16 cellular contexts compared by ENCODE assay signal in the genomic region with DNA sequence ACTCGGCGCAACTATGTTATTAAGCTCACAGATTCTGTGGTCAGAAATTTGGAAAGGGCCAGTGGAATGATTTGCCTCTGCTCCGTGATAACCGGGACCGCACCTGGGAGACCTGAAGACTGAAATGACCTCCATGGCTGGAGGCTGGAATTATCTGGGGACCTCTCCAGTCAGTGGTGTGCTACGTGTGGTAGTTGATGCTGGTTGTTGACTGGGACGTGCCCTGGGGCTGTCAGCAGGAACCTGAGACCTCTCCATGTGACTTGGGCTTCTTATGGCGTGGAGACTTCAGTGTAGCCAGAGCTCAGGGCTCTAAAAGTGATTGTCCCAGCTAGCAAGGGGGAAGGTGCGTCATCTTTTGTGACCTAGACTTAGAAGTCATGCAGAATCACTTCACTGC. TPM values are rescaled to one million over a fixed set of nuclear protein-coding genes. Genes with fewer than 3 reads are reported as not detected.
A peak's percentile ranks its signal among the peaks of the same experiment; 100 is the strongest.
DNase-seq lines count a peak whose midpoint lies in the region; ATAC-seq, FAIRE-seq and TF ChIP-seq lines count a peak whose summit lies in the region.
"Had no signal": no experiment of that assay in that cellular context is flagged by ENCODE, and none has a peak within 500 bp of the region (broad histone marks: within the 10 kb centered on the region; RNA-seq: fewer than 3 reads in every experiment).

No MANE protein-coding gene starts in this region.

- in situ Hi-C loops in HepG2 (cut with HindIII; ENCODE audit: extremely low pct_ligation_motif_present, low pct_unique_long_range_greater_than_20kb) (no loop called here), SK-MEL-5 (cut with HindIII; ENCODE audit: low pct_unique_long_range_greater_than_20kb, low sequenced_read_pairs) (no loop called here)

- H3K36me3 ChIP-seq in HepG2 (replicated peaks in 1 of 2; ENCODE audit: control insufficient read depth in 1 of 2, insufficient read depth in 2 of 2, low read length in 2 of 2) = 0 out of 5 replicates have a peak, but pooled peaks cover 0 to under 1% of the 10 kb centered on the region in 2 experiments
- no peaks in the 10 kb centered on the region for H3K36me3 ChIP-seq in right lobe of liver
- no peaks in the 10 kb centered on the region for H3K36me3 ChIP-seq in prostate gland

- peaks cover 46% of the 10 kb centered on the region for H3K4me1 ChIP-seq in HepG2 (ENCODE audit: insufficient read depth, low read length)
- no peaks in the 10 kb centered on the region for H3K4me1 ChIP-seq in right lobe of liver
- no peaks in the 10 kb centered on the region for H3K4me1 ChIP-seq in prostate gland (replicated peaks)

- no peaks in the 10 kb centered on the region for H3K9me3 ChIP-seq in HepG2 (ENCODE audit: low read length)
- H3K9me3 ChIP-seq in right lobe of liver = no peaks in the 10 kb centered on the region
- no peaks in the 10 kb centered on the region for H3K9me3 ChIP-seq in prostate gland

- DNase-seq in HepG2 (ENCODE audit: low spot score) = no peak
- no peak for DNase-seq in right lobe of liver
- DNase-seq in SK-MEL-5 (ENCODE audit: low read depth, low spot score) = peak; percentile 16
- DNase-seq in neural crest cell (ENCODE audit: low read depth, low spot score) = no peak
- DNase-seq in dermis blood vessel endothelial cell = no peak
- no peak for DNase-seq in prostate gland (ENCODE audit: low spot score)
- DNase-seq in NK-92 treated with Interleukin-12 subunit alpha and Interleukin-12 subunit beta, amount 100 ng/mL, for 24 hours (lab: John Stamatoyannopoulos, UW) = no peak
- DNase-seq: ACHN; CD4-positive, alpha-beta memory T cell; DMS79; H7 had no signal

- no peak for TF ChIP-seq RAD21 in HepG2 (CRISPR knock-in tag; IDR thresholded peaks at IDR 0.05)

- no peak overlapping the region for H3K4me2 ChIP-seq in HepG2 (ENCODE audit: low read depth, low read length)
- H3K4me2 ChIP-seq: GM23338 had no signal

- 67% methylated on average over 9 of the region's 9 CpGs for WGBS in HepG2 (ENCODE audit: low lambda C conversion rate)
- 75% methylated on average over 3 of the region's 9 CpGs for WGBS in right lobe of liver (ENCODE audit: insufficient coverage, low coverage, low lambda C conversion rate, missing lambda C conversion rate)
- WGBS in prostate gland = 85% methylated on average over 9 of the region's 9 CpGs

- peaks cover 14% of the 10 kb centered on the region for H3K4me1 Mint-ChIP-seq in neural crest cell

- no peak for TF ChIP-seq POLR2A in HepG2 (IDR thresholded peaks at IDR 0.05; ENCODE audit: insufficient read depth in 1 of 2, low read depth in 2 of 2, low read length in 2 of 2)
- TF ChIP-seq POLR2A in right lobe of liver (IDR thresholded peaks at IDR 0.05) = no peak
- no peak for TF ChIP-seq POLR2A in prostate gland (IDR thresholded peaks at IDR 0.05)

- no peaks in the 10 kb centered on the region for H3K27me3 Mint-ChIP-seq in neural crest cell (ENCODE audit: low read depth)
- H3K27me3 Mint-ChIP-seq: CD4-positive, alpha-beta memory T cell had no signal

- H3K27ac Mint-ChIP-seq in neural crest cell (ENCODE audit: unreplicated experiment) = peak overlapping the region; percentile 2
- H3K27ac Mint-ChIP-seq: CD4-positive, alpha-beta memory T cell; GM23338 had no signal

- ATAC-seq in HepG2 (no peak), right lobe of liver (no peak)
- ATAC-seq: GM23338 had no signal

- BruUV-seq in HepG2 (replicated peaks; lab: Mats Ljungman, UMichigan) = no TSS peak

- no peak for TF ChIP-seq EP300 in HepG2 (IDR thresholded peaks at IDR 0.05; ENCODE audit: low read depth in 2 of 2, low read length in 2 of 2)
- no peak for TF ChIP-seq EP300 in HepG2 (CRISPR knock-in tag; IDR thresholded peaks at IDR 0.05; ENCODE audit: borderline replicate concordance)

- H3K36me3 Mint-ChIP-seq in neural crest cell (ENCODE audit: low read depth) = peaks cover 8% of the 10 kb centered on the region

- no peak overlapping the region for H2AFZ ChIP-seq in HepG2 (ENCODE audit: low read length)
- H2AFZ ChIP-seq: GM23338 had no signal

- no peak overlapping the region for H3K4me3 Mint-ChIP-seq in neural crest cell
- H3K4me3 Mint-ChIP-seq: GM23338 had no signal

- no peaks in the 10 kb centered on the region for H4K20me1 ChIP-seq in HepG2 (ENCODE audit: insufficient read depth, low read length)

- no peak overlapping the region for H3K9ac ChIP-seq in HepG2 (ENCODE audit: insufficient read depth, low read depth, low read length)

- intact Hi-C loops in HepG2 (cut with micrococcal nuclease; ENCODE audit: unreplicated experiment) (loop anchor here (5.0 kb wide), 2 partner anchors 49 to 69 kb away; a partner anchor contains a TSS), right lobe of liver (cut with DNase I) (no loop called here), prostate gland (cut with DNase I) (no loop called here)

- POLR2A ChIA-PET in HepG2 (lab: Yijun Ruan, JAX) = interaction anchor here (1.0 kb wide), 1 partner anchor 36 kb away, joined by 3 read pairs; no protein-coding TSS in a partner anchor

- no peak for FAIRE-seq in HepG2 (lab: Jason Lieb, UNC)
- FAIRE-seq: G401.6, GM12891 had no signal

- H3K27ac ChIP-seq in HepG2 (ENCODE audit: extremely low read length, insufficient read depth, low read length) = no peak overlapping the region
- H3K27ac ChIP-seq in right lobe of liver = no peak overlapping the region
- no peak overlapping the region for H3K27ac ChIP-seq in prostate gland
- H3K27ac ChIP-seq: C4-2B, HL-60 had no signal

- TF ChIP-seq CTCF in HepG2 (CRISPR knock-in tag; IDR thresholded peaks at IDR 0.05) (no peak), right lobe of liver (IDR thresholded peaks at IDR 0.05) (no peak), neural crest cell (conservative IDR thresholded peaks at IDR 0.05) (no peak), prostate gland (IDR thresholded peaks at IDR 0.05) (no peak)

- H3K4me3 ChIP-seq in HepG2 (replicated peaks in 1 of 3; ENCODE audit: insufficient read depth in 1 of 3, low read depth in 2 of 3, low read length in 3 of 3) = no peak overlapping the region
- H3K4me3 ChIP-seq in right lobe of liver = no peak overlapping the region
- no peak overlapping the region for H3K4me3 ChIP-seq in prostate gland
- H3K4me3 ChIP-seq: GM23338 had no signal

- H3K27me3 ChIP-seq in HepG2 (ENCODE audit: control insufficient read depth in 1 of 2, insufficient read depth in 2 of 2, low read length in 2 of 2) (peaks cover 0 to 27% of the 10 kb centered on the region in 2 experiments; a peak in 3 of 5 replicates), right lobe of liver (no peaks in the 10 kb centered on the region), prostate gland (replicated peaks; ENCODE audit: insufficient read depth) (no peaks in the 10 kb centered on the region)

- no peaks in the 10 kb centered on the region for H3K9me3 Mint-ChIP-seq in neural crest cell
- H3K9me3 Mint-ChIP-seq: CD4-positive, alpha-beta memory T cell; GM23338 had no signal

- H3K79me2 ChIP-seq in HepG2 (ENCODE audit: insufficient read depth, low read length) = no peaks in the 10 kb centered on the region

- CTCF ChIA-PET in HepG2 (lab: Yijun Ruan, JAX; ENCODE audit: low intra/inter-chr PET ratio, low total read pairs) = interaction anchor here (2.3 kb wide), 1 partner anchor 208 kb away, joined by 39 read pairs; no protein-coding TSS in a partner anchor

TF ChIP-seq in HepG2, 621 proteins besides CTCF, POLR2A, EP300 and RAD21 (continues in another document):
- TF ChIP-seq ZNF263 (CRISPR knock-in tag; IDR thresholded peaks at IDR 0.05) = 0 out of 2 replicates have a peak, but pooled peaks have one; percentile 19
- no peak for TF ChIP-seq SPEN (CRISPR knock-in tag; IDR thresholded peaks at IDR 0.05; ENCODE audit: low read depth)
- TF ChIP-seq, protein P1, sequence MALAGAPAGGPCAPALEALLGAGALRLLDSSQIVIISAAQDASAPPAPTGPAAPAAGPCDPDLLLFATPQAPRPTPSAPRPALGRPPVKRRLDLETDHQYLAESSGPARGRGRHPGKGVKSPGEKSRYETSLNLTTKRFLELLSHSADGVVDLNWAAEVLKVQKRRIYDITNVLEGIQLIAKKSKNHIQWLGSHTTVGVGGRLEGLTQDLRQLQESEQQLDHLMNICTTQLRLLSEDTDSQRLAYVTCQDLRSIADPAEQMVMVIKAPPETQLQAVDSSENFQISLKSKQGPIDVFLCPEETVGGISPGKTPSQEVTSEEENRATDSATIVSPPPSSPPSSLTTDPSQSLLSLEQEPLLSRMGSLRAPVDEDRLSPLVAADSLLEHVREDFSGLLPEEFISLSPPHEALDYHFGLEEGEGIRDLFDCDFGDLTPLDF (CRISPR knock-in tag; IDR thresholded peaks at IDR 0.05) = no peak
- no peak for TF ChIP-seq RBAK (CRISPR knock-in tag; IDR thresholded peaks at IDR 0.05)
- no peak for TF ChIP-seq NR2F2 (IDR thresholded peaks at IDR 0.05; ENCODE audit: borderline replicate concordance, low read depth)

RNA-seq across cellular contexts. Expression of a gene that starts 50.3 kb away (rescaled TPM):
- total RNA-seq in HepG2 (2016; rRNA removed; fragmentation: Illumina TruSeq; extraction: Trizol) = 40.1 and 55.7 TPM in 2 replicates
- 21.5 and 22.5 TPM in 2 replicates for total RNA-seq in HepG2 (2016; cell fraction: cytosol; rRNA removed; fragmentation: Illumina TruSeq; extraction: Trizol; ENCODE audit: low read depth)
- total RNA-seq in HepG2 (2016; cell fraction: insoluble cytoplasmic fraction; rRNA removed; fragmentation: Illumina TruSeq; extraction: Trizol) = 38.1 and 49.5 TPM in 2 replicates
- 48.4 and 51.3 TPM in 2 replicates for total RNA-seq in HepG2 (2016; cell fraction: membrane; rRNA removed; fragmentation: Illumina TruSeq; extraction: Trizol)
- 20.3 and 20.7 TPM in 2 replicates for total RNA-seq in HepG2 (2016; cell fraction: nucleus; rRNA removed; fragmentation: Illumina TruSeq; extraction: Trizol)
- 45.6 and 53.3 TPM in 2 replicates for polyA plus RNA-seq in HepG2 (2011; rRNA removed)
- polyA plus RNA-seq in HepG2 (2011; cell fraction: cytosol; rRNA removed) = 41.0 and 57.4 TPM in 2 replicates
- 16.8 and 22.7 TPM in 2 replicates for polyA plus RNA-seq in HepG2 (2011; cell fraction: nucleus; rRNA removed)
- 89.7 and 106 TPM in 2 replicates for polyA plus RNA-seq in HepG2 (2012)
- polyA plus RNA-seq in HepG2 (2016; cell fraction: cytosol; fragmentation: Illumina TruSeq; extraction: Trizol; ENCODE audit: low read depth) = 70.9 and 93.4 TPM in 2 replicates
- polyA plus RNA-seq in HepG2 (2016; cell fraction: insoluble cytoplasmic fraction; fragmentation: Illumina TruSeq; extraction: Trizol; ENCODE audit: low read depth) = 148 and 160 TPM in 2 replicates
- polyA plus RNA-seq in HepG2 (2016; cell fraction: membrane; fragmentation: Illumina TruSeq; extraction: Trizol; ENCODE audit: low read depth) = 107 and 129 TPM in 2 replicates
- polyA plus RNA-seq in HepG2 (2016; cell fraction: nucleus; fragmentation: Illumina TruSeq; extraction: Trizol; ENCODE audit: insufficient read depth, low read depth) = 88.7 and 93.2 TPM in 2 replicates
- polyA minus RNA-seq in HepG2 (2011; rRNA and poly(A)+ RNA removed; ENCODE audit: low replicate concordance) = 12.1 and 18.5 TPM in 2 replicates
- 23.5 and 28.2 TPM in 2 replicates for polyA minus RNA-seq in HepG2 (2011; cell fraction: cytosol; rRNA and poly(A)+ RNA removed)
- polyA minus RNA-seq in HepG2 (2011; cell fraction: nucleus; rRNA and poly(A)+ RNA removed) = 9.5 and 11.8 TPM in 2 replicates
- total RNA-seq in right lobe of liver = 10 to 100 TPM; 21.0 to 40.8 (median 28.3) TPM
- 28.4 and 34.3 TPM in 2 replicates for total RNA-seq in SK-MEL-5 (2014; rRNA removed; shearing (Covaris generic))
- polyA plus RNA-seq in SK-MEL-5 (2015; cell fraction: cytosol; rRNA removed) = 83.5 and 99.9 TPM in 2 replicates
- polyA plus RNA-seq in SK-MEL-5 (2015; cell fraction: nucleus; rRNA removed) = 5.3 and 20.5 TPM in 2 replicates
- total RNA-seq in neural crest cell = 97.2 and 98.5 TPM in 2 replicates
- total RNA-seq in dermis blood vessel endothelial cell = 58.2 and 58.8 TPM in 2 replicates
- total RNA-seq in prostate gland = 10 to 100 TPM; 75.7 to 85.8 TPM
